34 cellular contexts compared by ENCODE assay signal in genomic region chr6:5846335-5846734, GRCh38.
"Had no signal": no experiment of that assay in that cellular context is flagged by ENCODE, and none has a peak within 500 bp of the region (broad histone marks: within the 10 kb centered on the region; RNA-seq: fewer than 3 reads in every experiment).

No MANE protein-coding gene starts in this region.

- H3K27me3 ChIP-seq: ascending aorta had no signal

- DNase-seq: activated B cell treated with CpG ODN at 0.5 μM for 24 hours; activated CD4-positive, alpha-beta memory T cell treated with anti-CD3 and anti-CD28 coated beads for 36 hours; activated CD4-positive, alpha-beta T cell treated with anti-CD3 and anti-CD28 coated beads for 4 hours; activated CD4-positive, alpha-beta T cell treated with anti-CD3 and anti-CD28 coated beads, Interleukin-2, amount 10 ng/mL, durations not matched to agents 24 days and 14 days; activated CD4-positive, alpha-beta T cell treated with anti-CD3 and anti-CD28 coated beads, Interleukin-2, amount 50 U/mL, for 1 hour; activated CD4-positive, alpha-beta T cell treated with anti-CD3 and anti-CD28 coated beads, Interleukin-2, amount 50 U/mL, for 4 hours; activated CD4-positive, CD25-positive, alpha-beta regulatory T cell treated with anti-CD3 and anti-CD28 coated beads, Interleukin-2, amount 50 U/mL, for 72 hours; activated CD8-positive, alpha-beta memory T cell treated with anti-CD3 and anti-CD28 coated beads, Interleukin-2, amount 50 U/mL, for 4 hours; activated CD8-positive, alpha-beta T cell treated with anti-CD3 and anti-CD28 coated beads for 36 hours; activated effector memory CD4-positive, alpha-beta T cell treated with anti-CD3 and anti-CD28 coated beads, Interleukin-2, amount 50 U/mL, for 16 hours; activated gamma-delta T cell treated with Interleukin-2 at 50 U/mL for 16 hours; activated naive CD4-positive, alpha-beta T cell; activated naive CD4-positive, alpha-beta T cell treated with anti-CD3 and anti-CD28 coated beads for 36 hours; activated naive CD8-positive, alpha-beta T cell treated with anti-CD3 and anti-CD28 coated beads, Interleukin-2, amount 10 ng/mL, durations not matched to agents 7 days and 5 days; activated naive CD8-positive, alpha-beta T cell treated with anti-CD3 and anti-CD28 coated beads, Interleukin-2, amount 50 U/mL, for 24 hours; activated T-cell treated with anti-CD3 and anti-CD28 coated beads for 4 hours; activated T-cell treated with anti-CD3 and anti-CD28 coated beads, Interleukin-2, amount 50 U/mL, for 1 hour; activated T-cell treated with anti-CD3 and anti-CD28 coated beads, Interleukin-2, amount 50 U/mL, for 4 hours; activated T-cell treated with anti-CD3 and anti-CD28 coated beads, Interleukin-2, amount 50 U/mL, for 72 hours; amygdala; anterior cingulate cortex; caudate nucleus; T-helper 9 cell had no signal

- H3K4me1 Mint-ChIP-seq: activated T-helper 17 cell treated with anti-CD3 and anti-CD28 coated beads, Interleukin-2, amount 50 U/mL, for 72 hours; central memory CD8-positive, alpha-beta T cell had no signal

- H3K36me3 Mint-ChIP-seq: activated CD4-positive, alpha-beta memory T cell treated with anti-CD3 and anti-CD28 coated beads for 36 hours; activated naive CD8-positive, alpha-beta T cell treated with anti-CD3 and anti-CD28 coated beads, Interleukin-2, amount 10 ng/mL, durations not matched to agents 7 days and 5 days; brain had no signal

- ATAC-seq: activated CD8-positive, alpha-beta T cell treated with anti-CD3 and anti-CD28 coated beads for 36 hours; activated naive CD8-positive, alpha-beta T cell treated with anti-CD3 and anti-CD28 coated beads, Interleukin-2, amount 50 U/mL, for 24 hours; activated T-cell treated with anti-CD3 and anti-CD28 coated beads, Interleukin-2, amount 50 U/mL, for 4 hours; activated T-helper 17 cell treated with anti-CD3 and anti-CD28 coated beads, Interleukin-2, amount 50 U/mL, for 72 hours had no signal

- H3K36me3 ChIP-seq: ascending aorta, cardiac muscle cell had no signal

- H3K27me3 Mint-ChIP-seq: activated naive CD4-positive, alpha-beta T cell treated with anti-CD3 and anti-CD28 coated beads, Interleukin-2, amount 50 U/mL, for 24 hours had no signal

- H3K27ac ChIP-seq: ascending aorta, cardiac muscle cell, VCaP had no signal

- H3K9me3 Mint-ChIP-seq: activated CD4-positive, alpha-beta memory T cell treated with anti-CD3 and anti-CD28 coated beads for 36 hours; activated CD8-positive, alpha-beta T cell treated with anti-CD3 and anti-CD28 coated beads for 36 hours; activated naive CD4-positive, alpha-beta T cell treated with anti-CD3 and anti-CD28 coated beads, Interleukin-2, amount 50 U/mL, for 24 hours; activated naive CD8-positive, alpha-beta T cell treated with anti-CD3 and anti-CD28 coated beads, Interleukin-2, amount 10 ng/mL, durations not matched to agents 7 days and 5 days; activated naive CD8-positive, alpha-beta T cell treated with anti-CD3 and anti-CD28 coated beads, Interleukin-2, amount 50 U/mL, for 24 hours; activated T-helper 1 cell treated with anti-CD3 and anti-CD28 coated beads, Interleukin-12 subunit alpha, Interleukin-12 subunit beta, Interleukin-2, Interleukin-4 antibody, amounts not matched to agents 30 ng/mL and 10 ng/mL and 1 ng/mL, durations not matched to agents 14 hours and 24 hours and 36 hours; activated T-helper 17 cell treated with anti-CD3 and anti-CD28 coated beads, Interleukin-2, amount 50 U/mL, for 72 hours; T-helper 1 cell treated with Interleukin-12 subunit alpha and Interleukin-12 subunit beta and Interleukin-4 antibody, amounts not matched to agents 30 μg/mL and 1 μg/mL, for 36 hours; T-helper 2 cell treated with Interferon-gamma antibody and Interleukin-4, amounts not matched to agents 5 μg/mL and 100 μg/mL, for 36 hours had no signal

- H3K4me1 ChIP-seq: ascending aorta had no signal

- H3K4me3 Mint-ChIP-seq: activated B cell treated with CpG ODN at 0.5 μM for 24 hours; activated CD4-positive, alpha-beta memory T cell treated with anti-CD3 and anti-CD28 coated beads for 36 hours; activated CD4-positive, alpha-beta T cell treated with anti-CD3 and anti-CD28 coated beads, Interleukin-2, amount 10 ng/mL, durations not matched to agents 24 days and 14 days; activated CD8-positive, alpha-beta T cell treated with anti-CD3 and anti-CD28 coated beads for 36 hours; activated naive CD4-positive, alpha-beta T cell treated with anti-CD3 and anti-CD28 coated beads for 36 hours; activated naive CD4-positive, alpha-beta T cell treated with anti-CD3 and anti-CD28 coated beads, Interleukin-2, amount 50 U/mL, for 24 hours; activated naive CD8-positive, alpha-beta T cell; activated naive CD8-positive, alpha-beta T cell treated with anti-CD3 and anti-CD28 coated beads, Interleukin-2, amount 10 ng/mL, durations not matched to agents 7 days and 5 days; activated naive CD8-positive, alpha-beta T cell treated with anti-CD3 and anti-CD28 coated beads, Interleukin-2, amount 50 U/mL, for 24 hours; activated T-cell treated with anti-CD3 and anti-CD28 coated beads, Interleukin-2, amount 50 U/mL, for 4 hours; activated T-cell treated with anti-CD3 and anti-CD28 coated beads, Interleukin-2, amount 50 U/mL, for 72 hours; activated T-helper 1 cell treated with anti-CD3 and anti-CD28 coated beads, Interleukin-12 subunit alpha, Interleukin-12 subunit beta, Interleukin-2, Interleukin-4 antibody, amounts not matched to agents 30 ng/mL and 10 ng/mL and 1 ng/mL, durations not matched to agents 14 hours and 24 hours and 36 hours; activated T-helper 17 cell treated with anti-CD3 and anti-CD28 coated beads, Interleukin-2, amount 50 U/mL, for 72 hours; brain; central memory CD8-positive, alpha-beta T cell; T-helper 1 cell treated with Interleukin-12 subunit alpha and Interleukin-12 subunit beta and Interleukin-4 antibody, amounts not matched to agents 30 μg/mL and 1 μg/mL, for 36 hours; T-helper 2 cell treated with Interferon-gamma antibody and Interleukin-4, amounts not matched to agents 5 μg/mL and 100 μg/mL, for 36 hours had no signal

- H3K9me3 ChIP-seq: ascending aorta had no signal

- H3K27ac Mint-ChIP-seq: activated B cell treated with CpG ODN at 0.5 μM for 24 hours; activated CD4-positive, alpha-beta memory T cell treated with anti-CD3 and anti-CD28 coated beads for 36 hours; activated CD4-positive, alpha-beta T cell treated with anti-CD3 and anti-CD28 coated beads, Interleukin-2, amount 10 ng/mL, durations not matched to agents 24 days and 14 days; activated CD8-positive, alpha-beta T cell treated with anti-CD3 and anti-CD28 coated beads for 36 hours; activated naive CD4-positive, alpha-beta T cell treated with anti-CD3 and anti-CD28 coated beads for 36 hours; activated naive CD4-positive, alpha-beta T cell treated with anti-CD3 and anti-CD28 coated beads, Interleukin-2, amount 50 U/mL, for 24 hours; activated naive CD8-positive, alpha-beta T cell; activated naive CD8-positive, alpha-beta T cell treated with anti-CD3 and anti-CD28 coated beads, Interleukin-2, amount 10 ng/mL, durations not matched to agents 7 days and 5 days; activated naive CD8-positive, alpha-beta T cell treated with anti-CD3 and anti-CD28 coated beads, Interleukin-2, amount 50 U/mL, for 24 hours; activated T-cell treated with anti-CD3 and anti-CD28 coated beads, Interleukin-2, amount 50 U/mL, for 72 hours; activated T-helper 1 cell treated with anti-CD3 and anti-CD28 coated beads, Interleukin-12 subunit alpha, Interleukin-12 subunit beta, Interleukin-2, Interleukin-4 antibody, amounts not matched to agents 30 ng/mL and 10 ng/mL and 1 ng/mL, durations not matched to agents 14 hours and 24 hours and 36 hours; activated T-helper 17 cell treated with anti-CD3 and anti-CD28 coated beads, Interleukin-2, amount 50 U/mL, for 72 hours; brain; T-helper 1 cell treated with Interleukin-12 subunit alpha and Interleukin-12 subunit beta and Interleukin-4 antibody, amounts not matched to agents 30 μg/mL and 1 μg/mL, for 36 hours; T-helper 2 cell treated with Interferon-gamma antibody and Interleukin-4, amounts not matched to agents 5 μg/mL and 100 μg/mL, for 36 hours had no signal

- H3K4me3 ChIP-seq: ascending aorta, cardiac muscle cell had no signal
